6 cellular contexts compared by ENCODE assay signal in genomic region chr19:35986664-35987570, GRCh38. TPM values are rescaled to one million over a fixed set of nuclear protein-coding genes. Genes with fewer than 3 reads are reported as not detected.
DNase-seq lines count a peak whose midpoint lies in the region; ATAC-seq, FAIRE-seq and TF ChIP-seq lines count a peak whose summit lies in the region.

No MANE protein-coding gene starts in this region.

- H3F3A ChIP-seq in OCI-LY1 (ENCODE audit: insufficient read depth, low read length), result no peaks in the 10 kb centered on the region

- H3K36me3 ChIP-seq in H7 (replicated peaks; ENCODE audit: control insufficient read depth, insufficient read depth, low read length) (no peaks in the 10 kb centered on the region), OCI-LY1 (ENCODE audit: insufficient read depth, low read length) (no peaks in the 10 kb centered on the region), endodermal cell (ENCODE audit: control insufficient read depth, insufficient read depth, low read length) (no peaks in the 10 kb centered on the region), small intestine (ENCODE audit: control insufficient read depth in 2 of 2, insufficient read depth in 2 of 2, low read length in 2 of 2) (no peaks in the 10 kb centered on the region)

- H3K27me3 ChIP-seq in H7 (ENCODE audit: control insufficient read depth, insufficient read depth, low read length) (peaks cover 9% of the 10 kb centered on the region), OCI-LY1 (ENCODE audit: insufficient read depth, low read length) (peaks cover 5% of the 10 kb centered on the region; the same call in 1 of the 2 replicates), endodermal cell (ENCODE audit: control insufficient read depth, insufficient read depth, low read length, poor library complexity, severe bottlenecking) (peaks cover 33% of the 10 kb centered on the region), small intestine (ENCODE audit: control insufficient read depth in 2 of 2, insufficient read depth in 2 of 2, low read length in 2 of 2) (peaks cover 0 to 11% of the 10 kb centered on the region in 2 donors)

- TF ChIP-seq CTCF in OCI-LY1 (IDR thresholded peaks at IDR 0.05; ENCODE audit: low read length) (peak; percentile 26), endodermal cell (conservative IDR thresholded peaks at IDR 0.05) (no peak)

- H3K79me2 ChIP-seq in OCI-LY1 (ENCODE audit: insufficient read depth, low read length), result no peaks in the 10 kb centered on the region

- peaks cover 82% of the 10 kb centered on the region for H3K27me3 Mint-ChIP-seq in endodermal cell (ENCODE audit: insufficient read depth)

- no peaks in the 10 kb centered on the region for H4K20me1 ChIP-seq in OCI-LY1 (ENCODE audit: insufficient read depth, low read length)

- no peaks in the 10 kb centered on the region for H3K9me2 ChIP-seq in OCI-LY1 (ENCODE audit: low read depth, low read length)

- no peak overlapping the region for H3K27ac Mint-ChIP-seq in endodermal cell

- H3K4me3 Mint-ChIP-seq in endodermal cell, result peak overlapping the region; percentile 59

- H3K4me1 Mint-ChIP-seq in endodermal cell, result peaks cover 3% of the 10 kb centered on the region

- DNase-seq in H7 (peak; percentile 90), endodermal cell (peak; percentile 87), small intestine (no peak)

- H3K9me3 ChIP-seq in OCI-LY1 (ENCODE audit: low read length) (no peaks in the 10 kb centered on the region), endodermal cell (ENCODE audit: control insufficient read depth, low read length) (no peaks in the 10 kb centered on the region), small intestine (ENCODE audit: control insufficient read depth, low read depth) (no peaks in the 10 kb centered on the region)

- WGBS in endodermal cell (ENCODE audit: insufficient coverage in 1 of 2, insufficient read length in 1 of 2), 2 experiments, result 11 to 14% methylated on average over 35 to 54 of the region's 54 CpGs
- 8 to 10% (median 10%) methylated on average over 53 to 54 of the region's 54 CpGs for WGBS in small intestine, 3 donors

- no peaks in the 10 kb centered on the region for H3K4me1 ChIP-seq in OCI-LY1 (ENCODE audit: insufficient read depth, low read length, severe bottlenecking)
- no peaks in the 10 kb centered on the region for H3K4me1 ChIP-seq in endodermal cell (ENCODE audit: control insufficient read depth, insufficient read depth, low read length)
- no peaks in the 10 kb centered on the region for H3K4me1 ChIP-seq in small intestine (ENCODE audit: control insufficient read depth in 2 of 2, insufficient read depth in 1 of 2, low read depth in 1 of 2, low read length in 1 of 2)

- H3K9me3 Mint-ChIP-seq in endodermal cell, result no peaks in the 10 kb centered on the region

- H3K4me3 ChIP-seq in H7 (ENCODE audit: insufficient read depth, low read depth, low read length), result peak overlapping the region; percentile 39
- H3K4me3 ChIP-seq in OCI-LY1 (ENCODE audit: low read depth, low read length, poor library complexity, severe bottlenecking), result peak overlapping the region; percentile 59
- peak overlapping the region; percentile 56 for H3K4me3 ChIP-seq in endodermal cell (ENCODE audit: low read length)
- H3K4me3 ChIP-seq in small intestine (ENCODE audit: low read depth in 1 of 2, low read length in 2 of 2), result peak overlapping the region; percentile 17 to 30

- H2AFZ ChIP-seq in OCI-LY1 (ENCODE audit: low read length), result no peak overlapping the region

- peak overlapping the region; percentile 83 for H3K4me2 ChIP-seq in OCI-LY1 (ENCODE audit: low read length)

- H3K9ac ChIP-seq in OCI-LY1 (ENCODE audit: low read length) (peak overlapping the region; percentile 48; the same call in 1 of the 2 replicates), endodermal cell (ENCODE audit: extremely low read depth, low read length, poor library complexity, severe bottlenecking) (no peak overlapping the region)

- ATAC-seq in HG02840 (IDR thresholded peaks at IDR 0.05; ENCODE audit: low FRiP score, unreplicated experiment) (no peak), HG03565 (IDR thresholded peaks at IDR 0.05; ENCODE audit: unreplicated experiment) (no peak)

- H3K27ac ChIP-seq in OCI-LY1 (ENCODE audit: low read depth, low read length, poor library complexity, severe bottlenecking) (no peak overlapping the region), endodermal cell (ENCODE audit: low read depth, low read length) (no peak overlapping the region), small intestine (ENCODE audit: low read depth in 1 of 2, low read length in 1 of 2) (no peak overlapping the region)

- no peak for FAIRE-seq in small intestine (lab: Jason Lieb, UNC)

- H3K36me3 Mint-ChIP-seq in endodermal cell (ENCODE audit: low read depth), result no peaks in the 10 kb centered on the region

RNA-seq across cellular contexts. Expression of gene SDHAF1, which starts 8.1 kb away (rescaled TPM):
- 32.9 and 41.9 TPM in 2 replicates for total RNA-seq in H7 (2014; rRNA removed; shearing (Covaris generic))
- 10 to 100 TPM; 12.9 to 14.1 TPM for total RNA-seq in endodermal cell
- polyA plus RNA-seq in endodermal cell (2013, experiment 1 of 2), result 13.2 TPM
- polyA plus RNA-seq in endodermal cell (2013, experiment 2 of 2), result 11.5 TPM
- 10 to 100 TPM; 28.4 to 58.4 (median 44.5) TPM for polyA plus RNA-seq in small intestine

RNA-seq across cellular contexts. Expression of gene SYNE4, which starts 21.7 kb away (rescaled TPM):
- total RNA-seq in H7 (2014; rRNA removed; shearing (Covaris generic)), result 14.4 and 27.0 TPM in 2 replicates
- total RNA-seq in endodermal cell, result 10 to 100 TPM; 17.1 to 19.3 TPM
- polyA plus RNA-seq in endodermal cell (2013, experiment 1 of 2), result 3.4 TPM
- polyA plus RNA-seq in endodermal cell (2013, experiment 2 of 2), result 3.6 TPM
- 1 to 10 TPM; 3.0 to 4.1 (median 3.4) TPM for polyA plus RNA-seq in small intestine

RNA-seq across cellular contexts. Expression of gene ALKBH6, which starts 27.1 kb away (rescaled TPM):
- 21.9 and 25.5 TPM in 2 replicates for total RNA-seq in H7 (2014; rRNA removed; shearing (Covaris generic))
- total RNA-seq in endodermal cell, result 10 to 100 TPM; 36.3 to 38.7 TPM
- polyA plus RNA-seq in endodermal cell (2013, experiment 1 of 2), result 21.2 TPM
- 20.8 TPM for polyA plus RNA-seq in endodermal cell (2013, experiment 2 of 2)
- 10 to 100 TPM; 14.3 to 19.7 (median 15.1) TPM for polyA plus RNA-seq in small intestine

RNA-seq across cellular contexts. Expression of gene CLIP3, which starts 45.8 kb away (rescaled TPM):
- total RNA-seq in H7 (2014; rRNA removed; shearing (Covaris generic)), result 1.5 and 8.0 TPM in 2 replicates
- total RNA-seq in endodermal cell, result 10 to 100 TPM; 12.6 to 19.7 TPM
- polyA plus RNA-seq in endodermal cell (2013, experiment 1 of 2), result 66.8 TPM
- polyA plus RNA-seq in endodermal cell (2013, experiment 2 of 2), result 54.8 TPM
- polyA plus RNA-seq in small intestine, result 1 to 10 TPM in 2 of 3 donors, under 1 TPM in 1; 0.45 to 7.5 (median 1.9) TPM

RNA-seq across cellular contexts. Expression of gene LRFN3, which starts 50.7 kb away (rescaled TPM):
- 9.9 and 13.4 TPM in 2 replicates for total RNA-seq in H7 (2014; rRNA removed; shearing (Covaris generic))
- 10 to 100 TPM; 18.7 to 24.3 TPM for total RNA-seq in endodermal cell
- 29.1 TPM for polyA plus RNA-seq in endodermal cell (2013, experiment 1 of 2)
- polyA plus RNA-seq in endodermal cell (2013, experiment 2 of 2), result 28.9 TPM
- 10 to 100 TPM in 1 of 3 donors, 1 to 10 TPM in 2; 3.5 to 11.4 (median 6.0) TPM for polyA plus RNA-seq in small intestine
